15 cellular contexts compared by ENCODE assay signal in the genomic region with DNA sequence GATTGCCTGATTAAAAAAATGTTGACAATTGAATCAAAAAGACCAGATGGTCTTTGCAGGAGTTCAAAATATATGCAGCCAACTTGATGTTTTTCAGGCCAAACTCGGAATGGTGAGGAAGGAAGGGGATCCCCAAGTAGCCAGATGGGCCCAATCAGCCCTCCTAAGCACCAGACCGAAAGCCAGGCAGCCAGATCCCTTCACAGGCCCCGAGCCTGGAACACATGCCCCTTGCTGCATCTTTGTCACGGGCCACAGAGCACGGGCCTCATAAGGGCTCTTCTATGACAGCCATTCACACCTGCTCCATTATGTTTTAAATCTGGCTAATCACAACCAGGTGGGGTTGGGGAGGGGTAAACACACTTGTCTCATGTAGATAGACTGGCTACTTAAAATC. TPM values are rescaled to one million over a fixed set of nuclear protein-coding genes. Genes with fewer than 3 reads are reported as not detected.
DNase-seq lines count a peak whose midpoint lies in the region; ATAC-seq and TF ChIP-seq lines count a peak whose summit lies in the region.
"Had no signal": no experiment of that assay in that cellular context is flagged by ENCODE, and none has a peak within 500 bp of the region (broad histone marks: within the 10 kb centered on the region; RNA-seq: fewer than 3 reads in every experiment).

No MANE protein-coding gene starts in this region.

- no peak for TF ChIP-seq POLR2A in spleen (IDR thresholded peaks at IDR 0.05)

- intact Hi-C loops in spleen (cut with DNase I; ENCODE audit: low total_unique reads): no loop called here

- ATAC-seq in GM23338: peak; percentile 71
- peak; percentile 41; the same call in 1 of the 2 replicates for ATAC-seq in WTC11
- ATAC-seq in HG02884 (IDR thresholded peaks at IDR 0.05; ENCODE audit: unreplicated experiment): no peak
- ATAC-seq: activated T-helper 17 cell treated with anti-CD3 and anti-CD28 coated beads, Interleukin-2, amount 50 U/mL, for 72 hours; esophagus mucosa; Panc1 had no signal

- H3K4me3 ChIP-seq in GM23338: no peak overlapping the region
- no peak overlapping the region for H3K4me3 ChIP-seq in spleen

- peaks cover 3% of the 10 kb centered on the region; the same call in 2 of the 3 replicates for H3K9me3 Mint-ChIP-seq in GM23338
- H3K9me3 Mint-ChIP-seq in WTC11: peaks cover 4% of the 10 kb centered on the region
- H3K9me3 Mint-ChIP-seq in chondrocyte (ENCODE audit: low read depth): no peaks in the 10 kb centered on the region
- H3K9me3 Mint-ChIP-seq: activated T-helper 17 cell treated with anti-CD3 and anti-CD28 coated beads, Interleukin-2, amount 50 U/mL, for 72 hours had no signal

- TF ChIP-seq CTCF in GM23338 (conservative IDR thresholded peaks at IDR 0.05; ENCODE audit: low read depth in 2 of 2) (no peak), WTC11 (IDR thresholded peaks at IDR 0.05) (no peak), spleen (IDR thresholded peaks at IDR 0.05 in 8 of 11, conservative IDR thresholded peaks at IDR 0.05 in 3 of 11) (no peak), chondrocyte (IDR thresholded peaks at IDR 0.05) (no peak)

- peaks cover 23% of the 10 kb centered on the region for H3K4me1 Mint-ChIP-seq in GM23338
- peaks cover 36% of the 10 kb centered on the region for H3K4me1 Mint-ChIP-seq in WTC11
- peaks cover 9% of the 10 kb centered on the region for H3K4me1 Mint-ChIP-seq in chondrocyte (ENCODE audit: low read depth)
- H3K4me1 Mint-ChIP-seq: activated T-helper 17 cell treated with anti-CD3 and anti-CD28 coated beads, Interleukin-2, amount 50 U/mL, for 72 hours had no signal

- no peak overlapping the region for H3K27ac ChIP-seq in GM23338 (ENCODE audit: low read depth)
- no peak overlapping the region for H3K27ac ChIP-seq in spleen

- H3K36me3 Mint-ChIP-seq in GM23338 (ENCODE audit: low read depth) (peaks cover 12% of the 10 kb centered on the region), WTC11 (peaks cover 37% of the 10 kb centered on the region), chondrocyte (ENCODE audit: low read depth) (peaks cover 24% of the 10 kb centered on the region)

- H3K27me3 Mint-ChIP-seq in GM23338 (ENCODE audit: insufficient read depth, low read depth, poor library complexity) (no peaks in the 10 kb centered on the region), WTC11 (ENCODE audit: low read depth) (no peaks in the 10 kb centered on the region), chondrocyte (ENCODE audit: low read depth) (no peaks in the 10 kb centered on the region)
- H3K27me3 Mint-ChIP-seq: dendritic cell treated with granulocyte-macrophage colony-stimulating factor and Interleukin-4, amounts not matched to agents 40 ng/mL and 50 ng/mL, for 4 days had no signal

- CTCF ChIA-PET in WTC11 (lab: Charles Lee): interaction anchor here (1.2 kb wide), 1 partner anchor 104 kb away, joined by 4 read pairs; no protein-coding TSS in a partner anchor

- POLR2A ChIA-PET in WTC11 (lab: Charles Lee): no interaction called here

- H3K36me3 ChIP-seq in GM23338 (ENCODE audit: insufficient read depth) (peaks cover 4% of the 10 kb centered on the region; the same call in 1 of the 2 replicates), spleen (peaks cover 0 to 15% (median 0%) of the 10 kb centered on the region in 6 donors)

- H3K9me3 ChIP-seq in spleen: no peaks in the 10 kb centered on the region
- H3K9me3 ChIP-seq: Caco-2 had no signal

- H3K9me2 ChIP-seq in GM23338 (ENCODE audit: insufficient read depth): no peaks in the 10 kb centered on the region

- H3K27ac Mint-ChIP-seq in GM23338 (no peak overlapping the region), WTC11 (peak overlapping the region; percentile 39; the same call in 1 of the 2 replicates), chondrocyte (ENCODE audit: unreplicated experiment) (no peak overlapping the region)
- H3K27ac Mint-ChIP-seq: activated T-helper 17 cell treated with anti-CD3 and anti-CD28 coated beads, Interleukin-2, amount 50 U/mL, for 72 hours; dendritic cell treated with granulocyte-macrophage colony-stimulating factor and Interleukin-4, amounts not matched to agents 40 ng/mL and 50 ng/mL, for 4 days had no signal

- WGBS in spleen, 5 donors: 77 to 91% (median 86%) methylated on average over 3 to 5 of the region's 5 CpGs

- peaks cover 9% of the 10 kb centered on the region; the same call in 1 of the 2 replicates for H3K4me1 ChIP-seq in GM23338 (ENCODE audit: insufficient read depth)
- H3K4me1 ChIP-seq in spleen: peaks cover 9 to 23% (median 13%) of the 10 kb centered on the region in 6 donors
- H3K4me1 ChIP-seq: Caco-2 had no signal

- H4K20me1 ChIP-seq in GM23338 (replicated peaks; ENCODE audit: insufficient read depth): peaks cover 11% of the 10 kb centered on the region

- H3K4me3 Mint-ChIP-seq in GM23338 (no peak overlapping the region), WTC11 (no peak overlapping the region), chondrocyte (ENCODE audit: unreplicated experiment) (no peak overlapping the region)
- H3K4me3 Mint-ChIP-seq: activated T-helper 17 cell treated with anti-CD3 and anti-CD28 coated beads, Interleukin-2, amount 50 U/mL, for 72 hours; dendritic cell treated with granulocyte-macrophage colony-stimulating factor and Interleukin-4, amounts not matched to agents 40 ng/mL and 50 ng/mL, for 4 days had no signal

- H3K27me3 ChIP-seq in GM23338 (ENCODE audit: insufficient read depth) (no peaks in the 10 kb centered on the region), spleen (replicated peaks in 1 of 7) (no peaks in the 10 kb centered on the region)

- no peaks in the 10 kb centered on the region for H3F3A ChIP-seq in GM23338 (replicated peaks; ENCODE audit: low read depth)

- no peak overlapping the region for H3K4me2 ChIP-seq in GM23338

- peak; percentile 44 for DNase-seq in D341Med (ENCODE audit: low spot score)
- no peak for DNase-seq in GM23338 (ENCODE audit: low spot score)
- peak; percentile 4 for DNase-seq in NCI-H345 treated with DMSO at 0.1 percent for 48 hours (lab: John Stamatoyannopoulos, UW; ENCODE audit: unreplicated experiment)
- no peak for DNase-seq in WTC11 (ENCODE audit: low spot score)
- DNase-seq in spleen: no peak
- no peak for DNase-seq in chondrocyte (ENCODE audit: low spot score)
- DNase-seq: amniotic stem cell, Caco-2, KG1, NCI-H187 treated with DMSO at 0.1 percent for 48 hours had no signal

- H3K79me2 ChIP-seq in GM23338 (replicated peaks; ENCODE audit: insufficient read depth): peaks cover 14% of the 10 kb centered on the region

- no peak overlapping the region for H2AFZ ChIP-seq in GM23338

TF ChIP-seq in GM23338, 12 proteins besides CTCF, POLR2A, EP300 and RAD21 (continues in another document):
- no peak for TF ChIP-seq STAT1 (IDR thresholded peaks at IDR 0.05; ENCODE audit: unreplicated experiment)

TF ChIP-seq in WTC11, 78 proteins besides CTCF, POLR2A, EP300 and RAD21:
- TF ChIP-seq ZNF121 (CRISPR knock-in tag; IDR thresholded peaks at IDR 0.05): peak; percentile 90
- TF ChIP-seq, protein P1, sequence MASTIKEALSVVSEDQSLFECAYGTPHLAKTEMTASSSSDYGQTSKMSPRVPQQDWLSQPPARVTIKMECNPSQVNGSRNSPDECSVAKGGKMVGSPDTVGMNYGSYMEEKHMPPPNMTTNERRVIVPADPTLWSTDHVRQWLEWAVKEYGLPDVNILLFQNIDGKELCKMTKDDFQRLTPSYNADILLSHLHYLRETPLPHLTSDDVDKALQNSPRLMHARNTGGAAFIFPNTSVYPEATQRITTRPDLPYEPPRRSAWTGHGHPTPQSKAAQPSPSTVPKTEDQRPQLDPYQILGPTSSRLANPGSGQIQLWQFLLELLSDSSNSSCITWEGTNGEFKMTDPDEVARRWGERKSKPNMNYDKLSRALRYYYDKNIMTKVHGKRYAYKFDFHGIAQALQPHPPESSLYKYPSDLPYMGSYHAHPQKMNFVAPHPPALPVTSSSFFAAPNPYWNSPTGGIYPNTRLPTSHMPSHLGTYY (CRISPR knock-in tag; IDR thresholded peaks at IDR 0.05): no peak

RNA-seq across cellular contexts. Expression of a gene that starts 31.7 kb away (rescaled TPM):
- 60.5 and 66.7 TPM in 2 replicates for total RNA-seq in GM23338 (2014; rRNA removed; shearing (Covaris generic))
- 15.2 and 15.6 TPM in 2 replicates for polyA plus RNA-seq in GM23338 (2016; fragmentation: Nextera tagmentation; extraction: Ambion mirVana)
- 96.2 to 105 TPM (median 101 TPM) in 3 replicates for total RNA-seq in WTC11 (2021)
- total RNA-seq in spleen: 10 to 100 TPM; 14.4 to 27.8 (median 20.5) TPM
- 10 to 100 TPM in 1 of 3 donors, 1 to 10 TPM in 2; 5.4 to 11.9 (median 6.4) TPM for polyA plus RNA-seq in spleen
- total RNA-seq in chondrocyte: 111 to 129 TPM (median 129 TPM) in 3 replicates

Comparison
In these comparisons a context has a peak if more than half of its experiments do, and no peak if none do; other contexts are left out.
1. DNase-seq: peak in D341Med (single experiment) and NCI-H345 treated with DMSO at 0.1 percent for 48 hours (single experiment); none in GM23338 (single experiment), WTC11 (single experiment), spleen (single experiment) and chondrocyte (single experiment).